ENCODE assay signal across 8 cellular contexts in genomic region chr11:105044562-105045490, GRCh38. TPM values are rescaled to one million over a fixed set of nuclear protein-coding genes. Genes with fewer than 3 reads are reported as not detected.
DNase-seq lines count a peak whose midpoint lies in the region; ATAC-seq, FAIRE-seq and TF ChIP-seq lines count a peak whose summit lies in the region.
"Not testable (repeated sequence)": the region's sequence is repeated elsewhere in the genome, so short reads cannot be mapped to it uniquely, and the experiment has no call there.

CARD16 (minus strand) TSS chr11:105045335; CDS start chr11:105045297, 38 bp downstream.

- peak within 1 kb of the TSS; percentile 32 for H3K9ac ChIP-seq in skeletal muscle satellite cell (ENCODE audit: low read depth, low read length)

- H3K27ac ChIP-seq in KOPT-K1 (ENCODE audit: low read depth, low read length, poor library complexity, severe bottlenecking), result peak within 1 kb of the TSS; percentile 77

- peak within 1 kb of the TSS; percentile 71 for H3K4me2 ChIP-seq in skeletal muscle satellite cell (ENCODE audit: low read length)

- CTCF ChIA-PET in AG04449 (lab: Yijun Ruan, JAX), result not testable (repeated sequence)

- DNase-seq in AG04449 (ENCODE audit: low read depth, low spot score), result not testable (repeated sequence)
- DNase-seq in activated CD4-positive, alpha-beta T cell treated with anti-CD3 and anti-CD28 coated beads for 1 hour, result peak; percentile 15
- peak; percentile 66 for DNase-seq in bronchial epithelial cell (ENCODE audit: low read depth)
- peak; percentile 90 for DNase-seq in iris pigment epithelial cell (ENCODE audit: low read depth)

- FAIRE-seq in bronchial epithelial cell (lab: Jason Lieb, UNC), result peak; percentile 43

- POLR2A ChIA-PET in AG04449 (lab: Yijun Ruan, JAX), result not testable (repeated sequence)

- H3K9me3 ChIP-seq in KOPT-K1 (ENCODE audit: insufficient read depth, low read length, poor library complexity, severe bottlenecking); skeletal muscle satellite cell (replicated peaks; ENCODE audit: low read length): not testable (repeated sequence)

- peaks cover 10% of the 10 kb centered on the region for H3K36me3 ChIP-seq in KOPT-K1 (ENCODE audit: insufficient read depth, low read length)
- not testable (repeated sequence) for H3K36me3 ChIP-seq in bronchial epithelial cell (ENCODE audit: control insufficient read depth, insufficient read depth, low read length); skeletal muscle satellite cell (ENCODE audit: insufficient read depth, low read length)

- TF ChIP-seq CTCF in AG04449 (IDR thresholded peaks at IDR 0.05; ENCODE audit: insufficient read depth, low read length, missing control alignments); bronchial epithelial cell (IDR thresholded peaks at IDR 0.05; ENCODE audit: insufficient read depth, low read length, severe bottlenecking): not testable (repeated sequence)

- not testable (repeated sequence) for H3K27me3 ChIP-seq in bronchial epithelial cell (ENCODE audit: control insufficient read depth, insufficient read depth, low read length); skeletal muscle satellite cell (ENCODE audit: control insufficient read depth, insufficient read depth, low read length)

- peaks cover 17% of the 10 kb centered on the region for H3K4me1 ChIP-seq in skeletal muscle satellite cell (ENCODE audit: control insufficient read depth, insufficient read depth, low read length)

- peak within 1 kb of the TSS; percentile 36 for H3K4me3 ChIP-seq in AG04449 (ENCODE audit: low read depth, low read length)
- peak within 1 kb of the TSS; percentile 7 for H3K4me3 ChIP-seq in bronchial epithelial cell (ENCODE audit: low read depth, low read length)
- H3K4me3 ChIP-seq in skeletal muscle satellite cell (ENCODE audit: low read length), result peak within 1 kb of the TSS; percentile 46

- peak; percentile 100 for ATAC-seq in GM18867 (IDR thresholded peaks at IDR 0.05; ENCODE audit: unreplicated experiment)
- ATAC-seq in HG02678 (IDR thresholded peaks at IDR 0.05; ENCODE audit: unreplicated experiment), result peak; percentile 98

RNA-seq across cellular contexts. Expression of gene CARD16, which starts in this region (rescaled TPM):
- total RNA-seq in bronchial epithelial cell, result 0.53 and 2.4 TPM in 2 replicates
- 1.0 and 1.3 TPM in 2 replicates for total RNA-seq in skeletal muscle satellite cell (2012; rRNA removed)
